ENCODE assay signal across 16 cellular contexts in the genomic region with DNA sequence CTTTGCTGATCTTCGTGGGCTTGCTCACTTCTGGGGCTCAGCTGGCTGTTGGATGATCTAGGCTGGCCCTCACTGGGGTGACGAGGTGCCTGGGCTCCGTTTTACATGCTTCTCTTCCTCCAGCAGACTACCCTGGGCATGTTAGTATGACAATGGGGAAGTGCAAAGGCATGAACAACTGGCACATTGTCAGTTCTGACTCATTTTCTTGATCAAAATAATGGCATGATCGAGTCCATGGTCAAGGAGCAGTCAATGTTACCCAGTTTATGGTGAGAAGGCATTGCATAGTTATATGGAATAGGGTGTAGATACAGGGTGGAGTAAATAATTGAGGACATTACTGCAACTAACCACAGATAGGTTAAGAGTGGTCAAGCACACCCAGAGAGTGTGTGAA. TPM values are rescaled to one million over a fixed set of nuclear protein-coding genes. Genes with fewer than 3 reads are reported as not detected.
A peak's percentile ranks its signal among the peaks of the same experiment; 100 is the strongest.
DNase-seq lines count a peak whose midpoint lies in the region; ATAC-seq and TF ChIP-seq lines count a peak whose summit lies in the region.
"Had no signal": no experiment of that assay in that cellular context is flagged by ENCODE, and none has a peak within 500 bp of the region (broad histone marks: within the 10 kb centered on the region; RNA-seq: fewer than 3 reads in every experiment).

No MANE protein-coding gene starts in this region.

- H3K4me3 Mint-ChIP-seq in Calu3 (ENCODE audit: low read depth, unreplicated experiment) = no peak overlapping the region
- H3K4me3 Mint-ChIP-seq: CD4-positive, CD25-positive, alpha-beta regulatory T cell had no signal

- no TSS peak for BruUV-seq in Calu3 (replicated peaks; lab: Mats Ljungman, UMichigan)

- H3K27me3 ChIP-seq in Peyer's patch (no peaks in the 10 kb centered on the region), foreskin keratinocyte (peaks cover 7% of the 10 kb centered on the region), osteoblast (ENCODE audit: insufficient read depth, low read length) (no peaks in the 10 kb centered on the region)
- H3K27me3 ChIP-seq: BLaER1 treated with 17β-estradiol and CSF1 and Interleukin-3, amounts not matched to agents 10 nM and 100 nM had no signal

- CTCF ChIA-PET in Calu3 (lab: Charles Lee) = no interaction called here

- H3K79me2 ChIP-seq in osteoblast (ENCODE audit: insufficient read depth, low read length) = no peaks in the 10 kb centered on the region

- peak; percentile 28 for ATAC-seq in foreskin keratinocyte

- H3K4me1 ChIP-seq in Peyer's patch (no peaks in the 10 kb centered on the region), foreskin keratinocyte (no peaks in the 10 kb centered on the region), osteoblast (ENCODE audit: insufficient read depth, low read length) (no peaks in the 10 kb centered on the region)
- H3K4me1 ChIP-seq: BLaER1 treated with 17β-estradiol and CSF1 and Interleukin-3, amounts not matched to agents 10 nM and 100 nM had no signal

- peaks cover 2% of the 10 kb centered on the region for H3K9me3 Mint-ChIP-seq in Calu3 (ENCODE audit: low read depth, unreplicated experiment)

- intact Hi-C loops in Calu3 (cut with micrococcal nuclease; ENCODE audit: unreplicated experiment) = no loop called here

- H3K9me3 ChIP-seq in Peyer's patch (peaks cover 0 to 3% (median 0%) of the 10 kb centered on the region in 4 donors), osteoblast (ENCODE audit: low read depth, low read length) (no peaks in the 10 kb centered on the region)

- TF ChIP-seq CTCF in Calu3 (IDR thresholded peaks at IDR 0.05; ENCODE audit: unreplicated experiment) (no peak), Peyer's patch (IDR thresholded peaks at IDR 0.05) (no peak), foreskin keratinocyte (conservative IDR thresholded peaks at IDR 0.05) (no peak), osteoblast (IDR thresholded peaks at IDR 0.05; ENCODE audit: extremely low read depth, low read depth, low read length) (no peak)

- TF ChIP-seq POLR2A in Peyer's patch (IDR thresholded peaks at IDR 0.05) = no peak

- H4K20me1 ChIP-seq in osteoblast (ENCODE audit: insufficient read depth, low read length) = no peaks in the 10 kb centered on the region
- H4K20me1 ChIP-seq: BLaER1 treated with 17β-estradiol and CSF1 and Interleukin-3, amounts not matched to agents 10 nM and 100 nM had no signal

- H3K4me2 ChIP-seq in osteoblast (ENCODE audit: insufficient read depth, low read length) = no peak overlapping the region
- H3K4me2 ChIP-seq: BLaER1 treated with 17β-estradiol and CSF1 and Interleukin-3, amounts not matched to agents 10 nM and 100 nM had no signal

- H2AFZ ChIP-seq in osteoblast (ENCODE audit: low read length) = no peak overlapping the region

- H3K4me3 ChIP-seq in Peyer's patch = no peak overlapping the region
- H3K4me3 ChIP-seq in osteoblast (ENCODE audit: insufficient read depth, low read length) = no peak overlapping the region
- H3K4me3 ChIP-seq: BLaER1 treated with 17β-estradiol and CSF1 and Interleukin-3, amounts not matched to agents 10 nM and 100 nM had no signal

- H3K36me3 Mint-ChIP-seq in Calu3 (ENCODE audit: insufficient read depth, unreplicated experiment) = no peaks in the 10 kb centered on the region
- H3K36me3 Mint-ChIP-seq: CD4-positive, CD25-positive, alpha-beta regulatory T cell had no signal

- H3K27ac ChIP-seq in Peyer's patch (peak overlapping the region in 2 of 4 donors; percentile 28 to 69), foreskin keratinocyte (no peak overlapping the region), osteoblast (ENCODE audit: low read depth, low read length) (no peak overlapping the region)
- H3K27ac ChIP-seq: BLaER1 treated with 17β-estradiol and CSF1 and Interleukin-3, amounts not matched to agents 10 nM and 100 nM had no signal

- H3K4me1 Mint-ChIP-seq in Calu3 (ENCODE audit: low read depth, unreplicated experiment) = peaks cover 33% of the 10 kb centered on the region
- H3K4me1 Mint-ChIP-seq: CD4-positive, CD25-positive, alpha-beta regulatory T cell had no signal

- DNase-seq in Calu3 (no peak), Peyer's patch (peak in 2 of 3 donors; percentile 51 to 52), foreskin keratinocyte (peak in 1 of 2 donors; percentile 13), renal cortical epithelial cell (ENCODE audit: low read depth) (peak; percentile 60), ecto neural progenitor cell (ENCODE audit: low spot score) (no peak), osteoblast (ENCODE audit: insufficient read length, low spot score, missing footprints) (no peak), 8988T (no peak)
- DNase-seq: ACHN; CD4-positive, CD25-positive, alpha-beta regulatory T cell; DMS153; DMS79 treated with DMSO at 0.1 percent for 48 hours; EL; HCEC 1CT had no signal

- H3K36me3 ChIP-seq in Peyer's patch (no peaks in the 10 kb centered on the region), osteoblast (ENCODE audit: insufficient read depth, low read length) (no peaks in the 10 kb centered on the region)
- H3K36me3 ChIP-seq: BLaER1 treated with 17β-estradiol and CSF1 and Interleukin-3, amounts not matched to agents 10 nM and 100 nM had no signal

- H3K27me3 Mint-ChIP-seq in Calu3 (ENCODE audit: unreplicated experiment) = no peaks in the 10 kb centered on the region

- H3K27ac Mint-ChIP-seq in Calu3 (ENCODE audit: unreplicated experiment) = peak overlapping the region; percentile 19
- H3K27ac Mint-ChIP-seq: CD4-positive, CD25-positive, alpha-beta regulatory T cell had no signal

RNA-seq across cellular contexts. Expression of gene UPP2, which starts 10.0 kb away (rescaled TPM):
- total RNA-seq in Calu3 (2022) (not detected in 2 replicates), Peyer's patch (not detected), foreskin keratinocyte (not detected in 2 replicates), renal cortical epithelial cell (0.25 TPM in 1 of 2 replicates, not detected in the other), osteoblast (not detected in 2 replicates)
- polyA plus RNA-seq in foreskin keratinocyte = not detected in 2 replicates
- total RNA-seq: A172; CD4-positive, CD25-positive, alpha-beta regulatory T cell; H1 had no signal
- polyA plus RNA-seq: CD4-positive, CD25-positive, alpha-beta regulatory T cell; H1 had no signal

Comparison
In these comparisons a context has a peak if more than half of its experiments do, and no peak if none do; other contexts are left out.
1. DNase-seq: peak in Peyer's patch (2 of 3) and renal cortical epithelial cell (single experiment); none in Calu3 (single experiment), ecto neural progenitor cell (single experiment), osteoblast (single experiment) and 8988T (single experiment).